ENCODE assay signal across 7 cellular contexts in genomic region chr17:17837380-17837821, GRCh38. TPM values are rescaled to one million over a fixed set of nuclear protein-coding genes. Genes with fewer than 3 reads are reported as not detected.
DNase-seq lines count a peak whose midpoint lies in the region; ATAC-seq, FAIRE-seq and TF ChIP-seq lines count a peak whose summit lies in the region.

No MANE protein-coding gene starts in this region.

- H3K4me3 Mint-ChIP-seq in endothelial cell (ENCODE audit: unreplicated experiment): peak overlapping the region; percentile 88
- H3K4me3 Mint-ChIP-seq in nephron: peak overlapping the region; percentile 93 to 94 (median 93)

- ATAC-seq in GM19351 (IDR thresholded peaks at IDR 0.05; ENCODE audit: unreplicated experiment): no peak

- H3K9me3 Mint-ChIP-seq in endothelial cell (ENCODE audit: unreplicated experiment) (no peaks in the 10 kb centered on the region), nephron (no peaks in the 10 kb centered on the region)

- peaks cover 33% of the 10 kb centered on the region for H3K27me3 Mint-ChIP-seq in endothelial cell (ENCODE audit: unreplicated experiment)
- H3K27me3 Mint-ChIP-seq in nephron (ENCODE audit: low read depth): peaks cover 3% of the 10 kb centered on the region

- no peak for TF ChIP-seq CTCF in endothelial cell (IDR thresholded peaks at IDR 0.05; ENCODE audit: unreplicated experiment)
- TF ChIP-seq CTCF in nephron (IDR thresholded peaks at IDR 0.05; ENCODE audit: unreplicated experiment in 3 of 3): no peak

- H3K27ac Mint-ChIP-seq in endothelial cell (ENCODE audit: unreplicated experiment) (peak overlapping the region; percentile 98), nephron (peak overlapping the region; percentile 78 to 98 (median 88))

- DNase-seq in RCC 7860 (ENCODE audit: low spot score): peak; percentile 47
- DNase-seq in endothelial cell (ENCODE audit: low spot score): no peak
- DNase-seq in middle frontal gyrus (ENCODE audit: extremely low spot score, low spot score): no peak
- DNase-seq in GOT3 (lab: John Stamatoyannopoulos, UW): no peak

- H3K36me3 Mint-ChIP-seq in endothelial cell (ENCODE audit: low read depth, unreplicated experiment) (peaks cover 16% of the 10 kb centered on the region), nephron (ENCODE audit: low read depth) (no peaks in the 10 kb centered on the region)

- peak; percentile 17 for TF ChIP-seq POLR2A in GM19099 (IDR thresholded peaks at IDR 0.05; ENCODE audit: extremely low read depth, insufficient read length, low read depth)

- H3K4me1 Mint-ChIP-seq in endothelial cell (ENCODE audit: unreplicated experiment) (peaks cover 63% of the 10 kb centered on the region), nephron (peaks cover 58% of the 10 kb centered on the region)

- FAIRE-seq in RCC 7860 (lab: Jason Lieb, UNC): no peak

RNA-seq across cellular contexts. Expression of gene SREBF1, which starts 0.6 kb away (rescaled TPM):
- total RNA-seq in endothelial cell (ENCODE audit: unreplicated experiment): 146 TPM
